In genomic region chr10:60083039-60083344, GRCh38 we compare ENCODE assay signal across 15 cellular contexts.
"Had no signal": no experiment of that assay in that cellular context is flagged by ENCODE, and none has a peak within 500 bp of the region (broad histone marks: within the 10 kb centered on the region; RNA-seq: fewer than 3 reads in every experiment).

No MANE protein-coding gene starts in this region.

- H3K27ac Mint-ChIP-seq: activated CD4-positive, alpha-beta T cell treated with anti-CD3 and anti-CD28 coated beads, Interleukin-2, amount 10 ng/mL, durations not matched to agents 24 days and 14 days; activated naive CD8-positive, alpha-beta T cell treated with anti-CD3 and anti-CD28 coated beads, Interleukin-2, amount 10 ng/mL, durations not matched to agents 7 days and 5 days; neural progenitor cell had no signal

- H3K4me1 ChIP-seq: esophagus muscularis mucosa had no signal

- H3K9me3 ChIP-seq: esophagus muscularis mucosa, ovary, stomach had no signal

- H3K9ac ChIP-seq: neural progenitor cell had no signal

- DNase-seq: activated CD4-positive, alpha-beta T cell treated with anti-CD3 and anti-CD28 coated beads, Interleukin-2, amount 10 ng/mL, durations not matched to agents 24 days and 14 days; activated CD4-positive, CD25-positive, alpha-beta regulatory T cell; activated CD8-positive, alpha-beta memory T cell treated with anti-CD3 and anti-CD28 coated beads for 24 hours; activated naive CD8-positive, alpha-beta T cell treated with anti-CD3 and anti-CD28 coated beads, Interleukin-2, amount 10 ng/mL, durations not matched to agents 7 days and 5 days; aorta; dorsolateral prefrontal cortex; foreskin melanocyte; mammary epithelial cell; naive B cell; ovary; stimulated activated CD4-positive, alpha-beta T cell treated with anti-CD3 and anti-CD28 coated beads, Interleukin-1b, Interleukin-23, amount 100 ng/mL, for 48 hours; stomach had no signal

- H3K27ac ChIP-seq: esophagus muscularis mucosa, neural progenitor cell, ovary, stomach had no signal

- H3K36me3 ChIP-seq: neural progenitor cell, ovary had no signal

- ATAC-seq: sciatic nerve had no signal

- H3K27me3 ChIP-seq: dorsolateral prefrontal cortex, esophagus muscularis mucosa, neural progenitor cell, ovary, stomach had no signal

- H3K4me3 ChIP-seq: esophagus muscularis mucosa, neural progenitor cell, ovary had no signal

- H3K9me3 Mint-ChIP-seq: activated CD4-positive, alpha-beta T cell treated with anti-CD3 and anti-CD28 coated beads, Interleukin-2, amount 10 ng/mL, durations not matched to agents 24 days and 14 days; activated naive CD8-positive, alpha-beta T cell treated with anti-CD3 and anti-CD28 coated beads, Interleukin-2, amount 10 ng/mL, durations not matched to agents 7 days and 5 days; naive B cell; neural progenitor cell had no signal

- H3K36me3 Mint-ChIP-seq: activated naive CD8-positive, alpha-beta T cell treated with anti-CD3 and anti-CD28 coated beads, Interleukin-2, amount 10 ng/mL, durations not matched to agents 7 days and 5 days; naive B cell had no signal
